9 cellular contexts compared by ENCODE assay signal in the genomic region with DNA sequence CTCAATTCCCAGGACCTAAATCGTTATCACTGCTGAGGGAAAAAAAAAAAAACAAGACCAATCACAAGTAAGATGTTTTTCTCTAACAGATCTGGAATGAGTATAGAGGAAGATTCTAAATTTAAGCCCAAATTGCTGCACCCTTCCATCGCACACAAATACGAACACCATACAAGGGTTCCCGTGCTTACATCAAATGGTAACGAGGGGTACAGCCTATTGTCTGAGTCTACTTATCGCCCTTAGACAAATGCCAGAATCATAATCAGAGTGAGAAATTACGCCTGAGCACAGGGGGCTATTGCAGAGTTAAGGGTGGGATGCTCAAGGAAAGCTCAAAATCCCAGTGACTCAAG. TPM values are rescaled to one million over a fixed set of nuclear protein-coding genes. Genes with fewer than 3 reads are reported as not detected.
DNase-seq lines count a peak whose midpoint lies in the region; FAIRE-seq and TF ChIP-seq lines count a peak whose summit lies in the region.
"Had no signal": no experiment of that assay in that cellular context is flagged by ENCODE, and none has a peak within 500 bp of the region (broad histone marks: within the 10 kb centered on the region; RNA-seq: fewer than 3 reads in every experiment).

No MANE protein-coding gene starts in this region.

- no peak for FAIRE-seq in GM12892 (lab: Jason Lieb, UNC)

- H3K9me3 ChIP-seq in OCI-LY7 (ENCODE audit: low read length), result no peaks in the 10 kb centered on the region
- no peaks in the 10 kb centered on the region for H3K9me3 ChIP-seq in esophagus (ENCODE audit: control insufficient read depth in 2 of 2, insufficient read depth in 1 of 2, low read depth in 1 of 2, low read length in 1 of 2)
- H3K9me3 ChIP-seq in osteoblast (ENCODE audit: low read depth, low read length), result no peaks in the 10 kb centered on the region

- H2AFZ ChIP-seq in OCI-LY7 (ENCODE audit: low read length) (peak overlapping the region; percentile 91), osteoblast (ENCODE audit: low read length) (peak overlapping the region; percentile 99)

- no peaks in the 10 kb centered on the region for H3K36me3 ChIP-seq in OCI-LY7 (ENCODE audit: insufficient read depth, low read length)
- no peaks in the 10 kb centered on the region for H3K36me3 ChIP-seq in esophagus (ENCODE audit: control insufficient read depth in 2 of 2, insufficient read depth in 2 of 2, low read length in 1 of 2)
- H3K36me3 ChIP-seq in osteoblast (ENCODE audit: insufficient read depth, low read length), result no peaks in the 10 kb centered on the region

- H3K27ac ChIP-seq in OCI-LY7 (ENCODE audit: low read depth, low read length, poor library complexity, severe bottlenecking) (peak overlapping the region; percentile 91), esophagus (ENCODE audit: low read depth in 2 of 2, low read length in 1 of 2) (peak overlapping the region; percentile 93 to 95), osteoblast (ENCODE audit: low read depth, low read length) (peak overlapping the region; percentile 88)

- H3K4me2 ChIP-seq in OCI-LY7 (ENCODE audit: low read length), result peak overlapping the region; percentile 90
- H3K4me2 ChIP-seq in osteoblast (ENCODE audit: insufficient read depth, low read length), result peak overlapping the region; percentile 98

- H3K4me1 ChIP-seq in OCI-LY7 (ENCODE audit: insufficient read depth, low read length, poor library complexity, severe bottlenecking) (peaks cover 29% of the 10 kb centered on the region), esophagus (ENCODE audit: control insufficient read depth in 2 of 2, insufficient read depth in 2 of 2, low read length in 1 of 2) (no peaks in the 10 kb centered on the region), osteoblast (ENCODE audit: insufficient read depth, low read length) (peaks cover 23% of the 10 kb centered on the region)

- BruUV-seq in OCI-LY7 (replicated peaks; lab: Mats Ljungman, UMichigan), result no TSS peak

- no peak for TF ChIP-seq POLR2A in GM12892 (IDR thresholded peaks at IDR 0.05; ENCODE audit: low read depth, low read length)

- intact Hi-C loops in OCI-LY7 (cut with micrococcal nuclease; ENCODE audit: unreplicated experiment), result loop anchor here (1.0 kb wide), 1 partner anchor 130 kb away; a partner anchor contains a TSS

- peak overlapping the region; percentile 93 for H3K4me3 ChIP-seq in OCI-LY7 (ENCODE audit: low read depth, low read length, poor library complexity, severe bottlenecking)
- peak overlapping the region; percentile 94 to 100 for H3K4me3 ChIP-seq in esophagus (ENCODE audit: low read depth in 1 of 2, low read length in 2 of 2)
- peak overlapping the region; percentile 94 for H3K4me3 ChIP-seq in osteoblast (ENCODE audit: insufficient read depth, low read length)

- WGBS in esophagus, 2 donors, result 1% methylated on average over 7 of the region's 7 CpGs

- H4K20me1 ChIP-seq in OCI-LY7 (ENCODE audit: insufficient read depth, low read length), result peaks cover 22% of the 10 kb centered on the region
- H4K20me1 ChIP-seq in osteoblast (ENCODE audit: insufficient read depth, low read length), result peaks cover 11% of the 10 kb centered on the region

- peaks cover 51% of the 10 kb centered on the region for H3K79me2 ChIP-seq in OCI-LY7 (ENCODE audit: insufficient read depth, low read depth, low read length)
- H3K79me2 ChIP-seq in osteoblast (ENCODE audit: insufficient read depth, low read length), result peaks cover 53% of the 10 kb centered on the region

- no peak for TF ChIP-seq CTCF in OCI-LY7 (conservative IDR thresholded peaks at IDR 0.05; ENCODE audit: low read length)
- no peak for TF ChIP-seq CTCF in osteoblast (IDR thresholded peaks at IDR 0.05; ENCODE audit: extremely low read depth, low read depth, low read length)

- H3K27me3 ChIP-seq in esophagus (ENCODE audit: control insufficient read depth in 1 of 2, insufficient read depth in 2 of 2, low read length in 2 of 2) (no peaks in the 10 kb centered on the region), osteoblast (ENCODE audit: insufficient read depth, low read length) (no peaks in the 10 kb centered on the region)

- DNase-seq in NCI-H748 treated with DMSO at 0.1 percent for 48 hours (lab: John Stamatoyannopoulos, UW) (peak; percentile 9), NCI-H748 (lab: John Stamatoyannopoulos, UW; ENCODE audit: unreplicated experiment) (no peak), OCI-LY7 (ENCODE audit: low spot score) (no peak), osteoblast (ENCODE audit: insufficient read length, low spot score, missing footprints) (no peak), GM19238 (ENCODE audit: insufficient read length, low spot score) (no peak), GM12892 (ENCODE audit: insufficient read length) (no peak), GOT3 (lab: John Stamatoyannopoulos, UW) (no peak)

- CTCF ChIA-PET in OCI-LY7 (lab: Charles Lee; ENCODE audit: unreplicated experiment), result interaction anchor here (0.6 kb wide), 2 partner anchors 490 to 631 kb away, joined by 3 to 6 read pairs; no protein-coding TSS in a partner anchor

- no peaks in the 10 kb centered on the region for H3K9me2 ChIP-seq in OCI-LY7 (ENCODE audit: insufficient read depth, low read length)

- POLR2A ChIA-PET in OCI-LY7 (lab: Charles Lee), result interaction anchor here (0.5 to 1.0 kb wide), 7 partner anchors 15 to 334 kb away, joined by 3 to 7 read pairs (median 3); no protein-coding TSS in a partner anchor

RNA-seq across cellular contexts. Expression of a gene that starts 0.6 kb away (rescaled TPM):
- 27.2 and 28.2 TPM in 2 replicates for total RNA-seq in OCI-LY7 (2014; rRNA removed; shearing (Covaris generic))
- total RNA-seq in OCI-LY7 (2022) (40.9 and 43.9 TPM in 2 replicates), osteoblast (19.5 and 22.1 TPM in 2 replicates)
- 10 to 100 TPM in 1 of 2 donors, 1 to 10 TPM in 1; 7.9 to 10.3 TPM for polyA plus RNA-seq in esophagus
- 21.6 TPM for polyA plus RNA-seq in GM12892 (2012; ENCODE audit: missing spikeins)

RNA-seq across cellular contexts. Expression of a gene that starts 52.9 kb away (rescaled TPM):
- not detected in 2 replicates for total RNA-seq in OCI-LY7 (2014; rRNA removed; shearing (Covaris generic))
- not detected in 2 replicates for total RNA-seq in OCI-LY7 (2022)
- polyA plus RNA-seq in esophagus, result not detected
- total RNA-seq in osteoblast, result not detected in 2 replicates
- 0.21 TPM for polyA plus RNA-seq in GM12892 (2012; ENCODE audit: missing spikeins)
- total RNA-seq: Daoy had no signal
